Comparison of ENCODE assay signal across 8 cellular contexts in the genomic region with DNA sequence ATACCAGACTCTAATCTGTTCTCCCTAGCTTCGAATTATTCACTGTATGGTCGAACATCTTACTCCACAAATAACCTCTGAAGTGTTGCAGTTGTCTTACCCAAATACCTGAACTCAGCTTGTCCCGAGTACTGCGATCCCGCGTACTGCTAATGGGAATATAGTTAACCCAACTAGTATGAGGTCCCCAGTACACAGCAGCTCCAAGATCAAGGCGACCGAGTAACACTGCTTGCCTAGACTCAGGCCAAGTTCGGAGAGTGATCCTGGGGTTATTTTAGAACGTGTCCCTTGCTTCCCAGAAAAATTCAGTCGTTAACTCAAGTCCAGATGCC. TPM values are rescaled to one million over a fixed set of nuclear protein-coding genes. Genes with fewer than 3 reads are reported as not detected.
DNase-seq lines count a peak whose midpoint lies in the region; ATAC-seq and TF ChIP-seq lines count a peak whose summit lies in the region.

No MANE protein-coding gene starts in this region.

- peak overlapping the region; percentile 92 to 99 (median 93) for H3K4me3 Mint-ChIP-seq in CD4-positive, alpha-beta memory T cell
- H3K4me3 Mint-ChIP-seq in activated T-cell treated with anti-CD3 and anti-CD28 coated beads, Interleukin-2, amount 50 U/mL, for 4 hours = peak overlapping the region; percentile 99

- H3K27ac ChIP-seq in CD4-positive, alpha-beta memory T cell (ENCODE audit: low read depth, low read length) = peak overlapping the region; percentile 80
- H3K27ac ChIP-seq in skin epidermis = peak overlapping the region; percentile 13 to 100 (median 97)

- no peaks in the 10 kb centered on the region for H3K9me3 ChIP-seq in CD4-positive, alpha-beta memory T cell (ENCODE audit: control insufficient read depth in 1 of 2, low read length in 2 of 2)

- H3K27me3 ChIP-seq in CD4-positive, alpha-beta memory T cell (ENCODE audit: insufficient read depth, low read length) = no peaks in the 10 kb centered on the region

- H3K4me1 ChIP-seq in CD4-positive, alpha-beta memory T cell (ENCODE audit: insufficient read depth, low read length) = peaks cover 32% of the 10 kb centered on the region

- POLR2A ChIA-PET in CD4-positive, alpha-beta memory T cell (lab: Charles Lee; ENCODE audit: partially characterized antibody) = interaction anchor here (0.6 to 5.7 kb wide), 9 partner anchors 11 to 1123 kb away, joined by 3 to 74 read pairs (median 4); partner anchors contain the start of genes C2CD5, CMAS, GOLT1B and RECQL
- POLR2A ChIA-PET in HEK293T (lab: Yijun Ruan, JAX) = interaction anchor here (0.6 to 2.1 kb wide), 21 partner anchors 11 to 851 kb away, joined by 3 to 21 read pairs (median 3); partner anchors contain the start of genes C2CD5 and KCNJ8

- H3K9me3 Mint-ChIP-seq in CD4-positive, alpha-beta memory T cell = peaks cover 0 to 3% (median 0%) of the 10 kb centered on the region in 8 donors
- no peaks in the 10 kb centered on the region for H3K9me3 Mint-ChIP-seq in activated T-cell treated with anti-CD3 and anti-CD28 coated beads, Interleukin-2, amount 50 U/mL, for 4 hours

- DNase-seq in CD4-positive, alpha-beta memory T cell = no peak
- no peak for DNase-seq in HEK293T (ENCODE audit: extremely low spot score)
- DNase-seq in activated T-cell treated with anti-CD3 and anti-CD28 coated beads, Interleukin-2, amount 50 U/mL, for 4 hours = no peak
- DNase-seq in left ventricle myocardium superior = no peak
- DNase-seq in cortex of kidney (lab: John Stamatoyannopoulos, UW) = no peak
- DNase-seq in NCI-H748 (lab: John Stamatoyannopoulos, UW; ENCODE audit: unreplicated experiment) = no peak
- no peak for DNase-seq in mesenteric fat pad (ENCODE audit: low spot score)

- H3K36me3 ChIP-seq in CD4-positive, alpha-beta memory T cell (ENCODE audit: insufficient read depth, low read length) = no peaks in the 10 kb centered on the region

- peaks cover 0 to 11% of the 10 kb centered on the region in 2 donors for H3K36me3 Mint-ChIP-seq in CD4-positive, alpha-beta memory T cell
- no peaks in the 10 kb centered on the region for H3K36me3 Mint-ChIP-seq in activated T-cell treated with anti-CD3 and anti-CD28 coated beads, Interleukin-2, amount 50 U/mL, for 4 hours (ENCODE audit: insufficient read depth)

- peak overlapping the region; percentile 93 to 99 (median 98) for H3K27ac Mint-ChIP-seq in CD4-positive, alpha-beta memory T cell

- intact Hi-C loops in CD4-positive, alpha-beta memory T cell (cut with micrococcal nuclease) = loop anchor here (10.0 kb wide), 3 partner anchors 930 to 1170 kb away; partner anchors contain the start of genes GOLT1B and RECQL
- intact Hi-C loops in left ventricle myocardium superior (cut with micrococcal nuclease) = loop anchor here (10.0 kb wide), 1 partner anchor 80 kb away; the partner anchor contains the start of gene C2CD5

- H3K27me3 Mint-ChIP-seq in CD4-positive, alpha-beta memory T cell = peaks cover 3% of the 10 kb centered on the region in 2 donors
- H3K27me3 Mint-ChIP-seq in activated T-cell treated with anti-CD3 and anti-CD28 coated beads, Interleukin-2, amount 50 U/mL, for 4 hours (ENCODE audit: low read depth) = peaks cover 3% of the 10 kb centered on the region

- CTCF ChIA-PET in CD4-positive, alpha-beta memory T cell (lab: Charles Lee; ENCODE audit: partially characterized antibody) = interaction anchor here (0.7 to 3.4 kb wide), 5 partner anchors 8 to 289 kb away, joined by 3 to 12 read pairs (median 4); no protein-coding TSS in a partner anchor
- CTCF ChIA-PET in HEK293T (lab: Yijun Ruan, JAX) = no interaction called here

- peaks cover 24 to 46% (median 35%) of the 10 kb centered on the region in 4 donors for H3K4me1 Mint-ChIP-seq in CD4-positive, alpha-beta memory T cell
- H3K4me1 Mint-ChIP-seq in activated T-cell treated with anti-CD3 and anti-CD28 coated beads, Interleukin-2, amount 50 U/mL, for 4 hours (ENCODE audit: low read depth) = peaks cover 32% of the 10 kb centered on the region

- no peak for ATAC-seq in activated T-cell treated with anti-CD3 and anti-CD28 coated beads, Interleukin-2, amount 50 U/mL, for 4 hours
- peak; percentile 60 for ATAC-seq in left ventricle myocardium superior

- H3K4me3 ChIP-seq in CD4-positive, alpha-beta memory T cell (ENCODE audit: low read length in 2 of 2) = peak overlapping the region; percentile 59 to 93
- H3K4me3 ChIP-seq in skin epidermis = peak overlapping the region; percentile 62 to 99 (median 82)

TF ChIP-seq in HEK293T, 16 proteins besides CTCF, POLR2A, EP300 and RAD21:
- 0 out of 2 replicates have a peak, but pooled peaks have one; percentile 81 for TF ChIP-seq HDGF (IDR thresholded peaks at IDR 0.05; ENCODE audit: borderline replicate concordance)
- TF ChIP-seq FOXA1 (IDR thresholded peaks at IDR 0.05) = no peak
TF ChIP-seq in HEK293T: peak in this region for 1.

RNA-seq across cellular contexts. Expression of gene ETNK1, which starts 0.4 kb away (rescaled TPM):
- total RNA-seq in CD4-positive, alpha-beta memory T cell = 10 to 100 TPM; 81.1 to 88.1 TPM
- 10 to 100 TPM; 17.0 to 18.7 TPM for polyA plus RNA-seq in CD4-positive, alpha-beta memory T cell
- 10 to 100 TPM; 74.7 to 78.3 (median 76.1) TPM for total RNA-seq in activated T-cell treated with anti-CD3 and anti-CD28 coated beads, Interleukin-2, amount 50 U/mL, for 4 hours
- total RNA-seq in left ventricle myocardium superior (19.0 TPM), mesenteric fat pad (52.6 TPM)
